Comparison of ENCODE assay signal across 8 cellular contexts in the genomic region with DNA sequence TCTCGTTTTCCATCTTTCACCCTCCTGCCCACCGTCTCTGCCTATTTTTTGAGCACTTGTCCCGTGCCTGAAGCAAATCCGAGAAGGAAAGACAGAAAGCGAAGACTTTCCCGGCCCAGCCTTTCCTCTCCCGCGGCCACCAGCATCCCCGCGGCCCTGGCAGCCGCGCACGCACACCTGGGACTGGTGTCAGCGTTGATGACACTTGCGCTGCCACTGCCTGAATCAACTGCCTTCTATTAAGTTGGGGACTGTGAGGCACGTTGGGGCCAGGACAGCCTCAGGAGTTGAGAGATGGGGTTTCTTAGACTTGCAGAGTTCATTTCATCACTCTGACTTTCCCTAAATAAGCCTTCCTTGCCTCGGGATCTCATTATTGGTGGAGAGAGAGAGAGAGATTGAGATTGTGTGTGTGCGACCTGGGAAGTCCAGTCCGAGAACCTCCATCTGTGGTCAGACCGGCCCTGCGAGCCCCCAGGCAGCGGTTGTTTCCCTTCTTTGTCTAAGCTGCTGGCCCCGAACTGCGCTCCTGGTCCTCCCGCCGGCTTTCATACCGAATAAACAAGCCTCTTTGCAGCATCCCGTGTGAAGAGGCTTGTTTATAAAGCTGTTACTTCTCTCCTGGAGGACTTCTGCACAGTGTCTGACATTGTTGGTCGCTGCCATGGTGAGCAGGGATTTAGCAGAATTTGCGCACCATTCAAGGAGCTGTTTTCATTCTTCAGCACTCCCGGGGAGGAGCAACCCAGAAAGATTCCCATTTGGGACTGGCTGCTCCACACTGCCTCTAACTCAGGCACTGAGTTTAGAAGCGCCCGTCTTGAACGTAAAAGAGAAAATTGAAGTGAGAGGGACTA. TPM values are rescaled to one million over a fixed set of nuclear protein-coding genes. Genes with fewer than 3 reads are reported as not detected.
DNase-seq lines count a peak whose midpoint lies in the region; ATAC-seq and TF ChIP-seq lines count a peak whose summit lies in the region.

No MANE protein-coding gene starts in this region.

- H3K14ac ChIP-seq in mesenchymal stem cell (ENCODE audit: low read length in 2 of 2), result no peak overlapping the region

- H3K36me3 Mint-ChIP-seq in activated CD4-positive, alpha-beta T cell treated with anti-CD3 and anti-CD28 coated beads for 36 hours (ENCODE audit: low read depth), result no peaks in the 10 kb centered on the region

- intact Hi-C loops in activated CD4-positive, alpha-beta T cell treated with anti-CD3 and anti-CD28 coated beads for 36 hours (cut with DNase I, micrococcal nuclease), result no loop called here
- intact Hi-C loops in transverse colon (cut with DNase I; ENCODE audit: low total_unique reads), result no loop called here

- no peaks in the 10 kb centered on the region for H3K79me1 ChIP-seq in mesenchymal stem cell (replicated peaks; ENCODE audit: low read length, poor library complexity, severe bottlenecking)

- H3K27me3 ChIP-seq in ectodermal cell (ENCODE audit: control insufficient read depth, insufficient read depth, low read length, poor library complexity, severe bottlenecking), result peaks cover 45% of the 10 kb centered on the region
- peaks cover 32 to 42% of the 10 kb centered on the region in 2 experiments for H3K27me3 ChIP-seq in mesenchymal stem cell (ENCODE audit: control insufficient read depth in 1 of 2, insufficient read depth in 1 of 2, low read length in 2 of 2)
- peaks cover 52% of the 10 kb centered on the region for H3K27me3 ChIP-seq in transverse colon

- H3K9me3 Mint-ChIP-seq in activated CD4-positive, alpha-beta T cell treated with anti-CD3 and anti-CD28 coated beads for 36 hours (ENCODE audit: low read depth), result no peaks in the 10 kb centered on the region

- H3K9ac ChIP-seq in mesenchymal stem cell (ENCODE audit: low read length), result peak overlapping the region; percentile 6

- CTCF ChIA-PET in activated CD4-positive, alpha-beta T cell treated with anti-CD3 and anti-CD28 coated beads for 36 hours (lab: Charles Lee), result interaction anchor here (0.8 kb wide), 1 partner anchor 625 kb away, joined by 3 read pairs; no protein-coding TSS in a partner anchor

- H3K4me3 ChIP-seq in ectodermal cell (ENCODE audit: insufficient read depth, low read depth, low read length) (peak overlapping the region; percentile 25), mesenchymal stem cell (ENCODE audit: insufficient read depth in 1 of 2, low read depth in 1 of 2, low read length in 2 of 2) (peak overlapping the region in 1 of 2 experiments; percentile 69), transverse colon (peak overlapping the region; percentile 21 to 47 (median 38))

- peak overlapping the region; percentile 66 for H3K4me2 ChIP-seq in mesenchymal stem cell (ENCODE audit: low read length, poor library complexity, severe bottlenecking)

- no peak for ATAC-seq in activated CD4-positive, alpha-beta T cell treated with anti-CD3 and anti-CD28 coated beads for 36 hours

- peaks cover 11% of the 10 kb centered on the region for H3K4me1 ChIP-seq in ectodermal cell (ENCODE audit: control insufficient read depth, insufficient read depth, low read length)
- peaks cover 18% of the 10 kb centered on the region for H3K4me1 ChIP-seq in mesenchymal stem cell (ENCODE audit: control insufficient read depth, insufficient read depth, low read depth, low read length)
- peaks cover 0 to 3% (median 1%) of the 10 kb centered on the region in 4 donors for H3K4me1 ChIP-seq in transverse colon

- H4K91ac ChIP-seq in mesenchymal stem cell (ENCODE audit: low read length), result no peak overlapping the region

- POLR2A ChIA-PET in activated CD4-positive, alpha-beta T cell treated with anti-CD3 and anti-CD28 coated beads for 36 hours (lab: Charles Lee), result no interaction called here

- no peak overlapping the region for H2AFZ ChIP-seq in mesenchymal stem cell (ENCODE audit: low read depth, low read length)

- in situ Hi-C loops in transverse colon (cut with MboI; ENCODE audit: low pct_ligation_motif_present in 1 of 4, low pct_unique_long_range_greater_than_20kb in 1 of 4, low sequenced_read_pairs in 3 of 4), result no loop called here

- TF ChIP-seq POLR2A in transverse colon (IDR thresholded peaks at IDR 0.05), result peak; percentile 23

- no peak overlapping the region for H2BK12ac ChIP-seq in mesenchymal stem cell (ENCODE audit: low read length in 2 of 2)

- no peak overlapping the region for H3K4me3 Mint-ChIP-seq in activated CD4-positive, alpha-beta T cell treated with anti-CD3 and anti-CD28 coated beads for 36 hours

- no peak overlapping the region for H4K8ac ChIP-seq in mesenchymal stem cell (ENCODE audit: low read length)

- peak overlapping the region in 1 of 2 experiments; percentile 34 for H3K23ac ChIP-seq in mesenchymal stem cell (ENCODE audit: low read length in 2 of 2)

- peaks cover 2% of the 10 kb centered on the region for H3K4me1 Mint-ChIP-seq in activated CD4-positive, alpha-beta T cell treated with anti-CD3 and anti-CD28 coated beads for 36 hours

- H3K27me3 Mint-ChIP-seq in activated CD4-positive, alpha-beta T cell treated with anti-CD3 and anti-CD28 coated beads for 36 hours, result peaks cover 31% of the 10 kb centered on the region

- H3K9me3 ChIP-seq in ectodermal cell (ENCODE audit: control insufficient read depth, low read length), result no peaks in the 10 kb centered on the region
- H3K9me3 ChIP-seq in mesenchymal stem cell (ENCODE audit: control insufficient read depth, low read length), result no peaks in the 10 kb centered on the region
- no peaks in the 10 kb centered on the region for H3K9me3 ChIP-seq in transverse colon

- no peak overlapping the region for H3K27ac Mint-ChIP-seq in activated CD4-positive, alpha-beta T cell treated with anti-CD3 and anti-CD28 coated beads for 36 hours

- no peak overlapping the region for H2BK120ac ChIP-seq in mesenchymal stem cell (ENCODE audit: low read depth, low read length)

- H3K27ac ChIP-seq in ectodermal cell (ENCODE audit: insufficient read depth, low read depth, low read length, poor library complexity, severe bottlenecking) (no peak overlapping the region), mesenchymal stem cell (ENCODE audit: low read length, poor library complexity, severe bottlenecking) (no peak overlapping the region), transverse colon (peak overlapping the region; percentile 70 to 90 (median 84))

- TF ChIP-seq EP300 in transverse colon (IDR thresholded peaks at IDR 0.05; ENCODE audit: low read depth), result no peak

- H2BK5ac ChIP-seq in mesenchymal stem cell (ENCODE audit: low read depth, low read length, poor library complexity, severe bottlenecking), result no peak overlapping the region

- H2BK15ac ChIP-seq in mesenchymal stem cell (ENCODE audit: low read depth, poor library complexity, severe bottlenecking), result peak overlapping the region; percentile 33

- H3K36me3 ChIP-seq in ectodermal cell (ENCODE audit: control insufficient read depth, insufficient read depth, low read length) (no peaks in the 10 kb centered on the region), mesenchymal stem cell (ENCODE audit: control insufficient read depth in 1 of 2, insufficient read depth in 2 of 2, low read depth in 1 of 2, low read length in 2 of 2) (no peaks in the 10 kb centered on the region), transverse colon (no peaks in the 10 kb centered on the region)

- DNase-seq in activated CD4-positive, alpha-beta T cell treated with anti-CD3 and anti-CD28 coated beads for 36 hours, result peak; percentile 7
- no peak for DNase-seq in activated CD4-positive, alpha-beta T cell treated with anti-CD3 and anti-CD28 coated beads, Interleukin-2, amount 50 U/mL, for 4 hours
- DNase-seq in mesenchymal stem cell, result peak; percentile 34
- DNase-seq in transverse colon, result peak; percentile 16
- DNase-seq in NAMALWA (ENCODE audit: low spot score), result no peak
- no peak for DNase-seq in NCI-H2029 treated with DMSO at 0.1 percent for 48 hours (lab: John Stamatoyannopoulos, UW)
- no peak for DNase-seq in NCI-H128 (lab: John Stamatoyannopoulos, UW; ENCODE audit: unreplicated experiment)

- H2AK5ac ChIP-seq in mesenchymal stem cell (ENCODE audit: low read length, severe bottlenecking), result no peak overlapping the region

- H3K4ac ChIP-seq in mesenchymal stem cell (ENCODE audit: low read depth in 1 of 2, low read length in 2 of 2), result no peak overlapping the region

- TF ChIP-seq CTCF in transverse colon (IDR thresholded peaks at IDR 0.05), result no peak

- H3K18ac ChIP-seq in mesenchymal stem cell (ENCODE audit: low read depth in 1 of 2, low read length in 2 of 2), result no peak overlapping the region

- WGBS in ectodermal cell, 2 experiments, result 8% methylated on average over 33 to 34 of the region's 34 CpGs
- 10% methylated on average over 30 of the region's 34 CpGs for WGBS in mesenchymal stem cell
- 9 to 13% methylated on average over 16 to 34 of the region's 34 CpGs for WGBS in transverse colon (ENCODE audit: low coverage in 1 of 2), 2 donors

RNA-seq across cellular contexts. Expression of gene PDZRN4, which starts 1.5 kb away (rescaled TPM):
- total RNA-seq in activated CD4-positive, alpha-beta T cell treated with anti-CD3 and anti-CD28 coated beads for 36 hours, result not detected
- polyA plus RNA-seq in ectodermal cell (2013, experiment 1 of 4), result 0.28 TPM
- 0.39 TPM for polyA plus RNA-seq in ectodermal cell (2013, experiment 2 of 4)
- polyA plus RNA-seq in ectodermal cell (2013, experiment 3 of 4), result 0.37 TPM
- 0.41 TPM for polyA plus RNA-seq in ectodermal cell (2013, experiment 4 of 4)
- polyA plus RNA-seq in mesenchymal stem cell (2013, experiment 1 of 2), result 0.37 TPM
- polyA plus RNA-seq in mesenchymal stem cell (2013, experiment 2 of 2), result 0.32 TPM
- 10 to 100 TPM in 2 of 4 donors, 1 to 10 TPM in 2; 4.2 to 12.9 (median 8.0) TPM for total RNA-seq in transverse colon

Comparison
In these comparisons a context has a peak if more than half of its experiments do, and no peak if none do; other contexts are left out.
1. DNase-seq: peak in activated CD4-positive, alpha-beta T cell treated with anti-CD3 and anti-CD28 coated beads for 36 hours (single experiment), mesenchymal stem cell (single experiment) and transverse colon (single experiment); none in activated CD4-positive, alpha-beta T cell treated with anti-CD3 and anti-CD28 coated beads, Interleukin-2, amount 50 U/mL, for 4 hours (0 of 2), NAMALWA (single experiment), NCI-H2029 treated with DMSO at 0.1 percent for 48 hours (single experiment) and NCI-H128 (single experiment).
2. H3K27ac ChIP-seq: peak in transverse colon (4 of 4); none in ectodermal cell (single experiment) and mesenchymal stem cell (single experiment).
3. RNA of gene PDZRN4, which starts 1.5 kb away (total RNA-seq): 4.2 to 12.9 TPM in transverse colon; not detected in activated CD4-positive, alpha-beta T cell treated with anti-CD3 and anti-CD28 coated beads for 36 hours; every median in the first group is over 4 times any median in the second.